In the genomic region with DNA sequence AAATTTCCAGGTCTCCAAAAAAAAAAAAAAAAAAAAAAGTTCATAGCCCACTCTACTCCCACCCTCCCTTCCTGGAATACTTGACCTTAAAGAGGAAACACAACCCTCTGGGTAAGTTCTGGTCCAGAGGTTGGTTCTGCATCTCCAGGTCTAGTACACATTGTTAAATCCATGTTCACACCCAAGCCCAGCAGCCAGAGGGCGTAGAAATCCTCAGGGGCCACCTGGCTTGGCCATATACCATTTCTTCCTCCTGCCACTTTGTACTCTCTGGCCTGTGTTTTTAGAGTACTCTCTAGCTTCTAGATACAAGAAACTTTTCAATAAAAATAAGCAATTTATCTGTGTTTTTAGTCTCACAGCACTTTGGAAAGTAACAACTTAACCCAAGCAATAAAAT, we compare ENCODE assay signal across 2 cellular contexts.
TF ChIP-seq lines count a peak whose summit lies in the region.

No MANE protein-coding gene starts in this region.

TF ChIP-seq in GM23338, 12 proteins besides CTCF, POLR2A, EP300 and RAD21 (continued from another document):
- TF ChIP-seq, protein P1, sequence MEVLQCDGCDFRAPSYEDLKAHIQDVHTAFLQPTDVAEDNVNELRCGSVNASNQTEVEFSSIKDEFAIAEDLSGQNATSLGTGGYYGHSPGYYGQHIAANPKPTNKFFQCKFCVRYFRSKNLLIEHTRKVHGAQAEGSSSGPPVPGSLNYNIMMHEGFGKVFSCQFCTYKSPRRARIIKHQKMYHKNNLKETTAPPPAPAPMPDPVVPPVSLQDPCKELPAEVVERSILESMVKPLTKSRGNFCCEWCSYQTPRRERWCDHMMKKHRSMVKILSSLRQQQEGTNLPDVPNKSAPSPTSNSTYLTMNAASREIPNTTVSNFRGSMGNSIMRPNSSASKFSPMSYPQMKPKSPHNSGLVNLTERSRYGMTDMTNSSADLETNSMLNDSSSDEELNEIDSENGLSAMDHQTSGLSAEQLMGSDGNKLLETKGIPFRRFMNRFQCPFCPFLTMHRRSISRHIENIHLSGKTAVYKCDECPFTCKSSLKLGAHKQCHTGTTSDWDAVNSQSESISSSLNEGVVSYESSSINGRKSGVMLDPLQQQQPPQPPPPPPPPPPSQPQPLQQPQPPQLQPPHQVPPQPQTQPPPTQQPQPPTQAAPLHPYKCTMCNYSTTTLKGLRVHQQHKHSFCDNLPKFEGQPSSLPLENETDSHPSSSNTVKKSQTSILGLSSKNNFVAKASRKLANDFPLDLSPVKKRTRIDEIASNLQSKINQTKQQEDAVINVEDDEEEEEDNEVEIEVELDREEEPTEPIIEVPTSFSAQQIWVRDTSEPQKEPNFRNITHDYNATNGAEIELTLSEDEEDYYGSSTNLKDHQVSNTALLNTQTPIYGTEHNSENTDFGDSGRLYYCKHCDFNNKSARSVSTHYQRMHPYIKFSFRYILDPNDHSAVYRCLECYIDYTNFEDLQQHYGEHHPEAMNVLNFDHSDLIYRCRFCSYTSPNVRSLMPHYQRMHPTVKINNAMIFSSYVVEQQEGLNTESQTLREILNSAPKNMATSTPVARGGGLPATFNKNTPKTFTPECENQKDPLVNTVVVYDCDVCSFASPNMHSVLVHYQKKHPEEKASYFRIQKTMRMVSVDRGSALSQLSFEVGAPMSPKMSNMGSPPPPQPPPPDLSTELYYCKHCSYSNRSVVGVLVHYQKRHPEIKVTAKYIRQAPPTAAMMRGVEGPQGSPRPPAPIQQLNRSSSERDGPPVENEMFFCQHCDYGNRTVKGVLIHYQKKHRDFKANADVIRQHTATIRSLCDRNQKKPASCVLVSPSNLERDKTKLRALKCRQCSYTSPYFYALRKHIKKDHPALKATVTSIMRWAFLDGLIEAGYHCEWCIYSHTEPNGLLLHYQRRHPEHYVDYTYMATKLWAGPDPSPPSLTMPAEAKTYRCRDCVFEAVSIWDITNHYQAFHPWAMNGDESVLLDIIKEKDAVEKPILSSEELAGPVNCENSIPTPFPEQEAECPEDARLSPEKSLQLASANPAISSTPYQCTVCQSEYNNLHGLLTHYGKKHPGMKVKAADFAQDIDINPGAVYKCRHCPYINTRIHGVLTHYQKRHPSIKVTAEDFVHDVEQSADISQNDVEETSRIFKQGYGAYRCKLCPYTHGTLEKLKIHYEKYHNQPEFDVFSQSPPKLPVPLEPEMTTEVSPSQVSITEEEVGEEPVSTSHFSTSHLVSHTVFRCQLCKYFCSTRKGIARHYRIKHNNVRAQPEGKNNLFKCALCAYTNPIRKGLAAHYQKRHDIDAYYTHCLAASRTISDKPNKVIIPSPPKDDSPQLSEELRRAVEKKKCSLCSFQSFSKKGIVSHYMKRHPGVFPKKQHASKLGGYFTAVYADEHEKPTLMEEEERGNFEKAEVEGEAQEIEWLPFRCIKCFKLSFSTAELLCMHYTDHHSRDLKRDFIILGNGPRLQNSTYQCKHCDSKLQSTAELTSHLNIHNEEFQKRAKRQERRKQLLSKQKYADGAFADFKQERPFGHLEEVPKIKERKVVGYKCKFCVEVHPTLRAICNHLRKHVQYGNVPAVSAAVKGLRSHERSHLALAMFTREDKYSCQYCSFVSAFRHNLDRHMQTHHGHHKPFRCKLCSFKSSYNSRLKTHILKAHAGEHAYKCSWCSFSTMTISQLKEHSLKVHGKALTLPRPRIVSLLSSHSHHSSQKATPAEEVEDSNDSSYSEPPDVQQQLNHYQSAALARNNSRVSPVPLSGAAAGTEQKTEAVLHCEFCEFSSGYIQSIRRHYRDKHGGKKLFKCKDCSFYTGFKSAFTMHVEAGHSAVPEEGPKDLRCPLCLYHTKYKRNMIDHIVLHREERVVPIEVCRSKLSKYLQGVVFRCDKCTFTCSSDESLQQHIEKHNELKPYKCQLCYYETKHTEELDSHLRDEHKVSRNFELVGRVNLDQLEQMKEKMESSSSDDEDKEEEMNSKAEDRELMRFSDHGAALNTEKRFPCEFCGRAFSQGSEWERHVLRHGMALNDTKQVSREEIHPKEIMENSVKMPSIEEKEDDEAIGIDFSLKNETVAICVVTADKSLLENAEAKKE (CRISPR knock-in tag; IDR thresholded peaks at IDR 0.05), result no peak
- TF ChIP-seq POLR2AphosphoS5 (IDR thresholded peaks at IDR 0.05; ENCODE audit: low read depth) (no peak), EZH2 (IDR thresholded peaks at IDR 0.05; ENCODE audit: low read depth, unreplicated experiment) (no peak), REST (IDR thresholded peaks at IDR 0.05; ENCODE audit: unreplicated experiment) (no peak), CREB1 (CRISPR knock-in tag; IDR thresholded peaks at IDR 0.05; ENCODE audit: low read depth) (no peak)

TF ChIP-seq in K562, 482 proteins besides CTCF, POLR2A, EP300 and RAD21 (continued from another document):
- TF ChIP-seq, protein P2, sequence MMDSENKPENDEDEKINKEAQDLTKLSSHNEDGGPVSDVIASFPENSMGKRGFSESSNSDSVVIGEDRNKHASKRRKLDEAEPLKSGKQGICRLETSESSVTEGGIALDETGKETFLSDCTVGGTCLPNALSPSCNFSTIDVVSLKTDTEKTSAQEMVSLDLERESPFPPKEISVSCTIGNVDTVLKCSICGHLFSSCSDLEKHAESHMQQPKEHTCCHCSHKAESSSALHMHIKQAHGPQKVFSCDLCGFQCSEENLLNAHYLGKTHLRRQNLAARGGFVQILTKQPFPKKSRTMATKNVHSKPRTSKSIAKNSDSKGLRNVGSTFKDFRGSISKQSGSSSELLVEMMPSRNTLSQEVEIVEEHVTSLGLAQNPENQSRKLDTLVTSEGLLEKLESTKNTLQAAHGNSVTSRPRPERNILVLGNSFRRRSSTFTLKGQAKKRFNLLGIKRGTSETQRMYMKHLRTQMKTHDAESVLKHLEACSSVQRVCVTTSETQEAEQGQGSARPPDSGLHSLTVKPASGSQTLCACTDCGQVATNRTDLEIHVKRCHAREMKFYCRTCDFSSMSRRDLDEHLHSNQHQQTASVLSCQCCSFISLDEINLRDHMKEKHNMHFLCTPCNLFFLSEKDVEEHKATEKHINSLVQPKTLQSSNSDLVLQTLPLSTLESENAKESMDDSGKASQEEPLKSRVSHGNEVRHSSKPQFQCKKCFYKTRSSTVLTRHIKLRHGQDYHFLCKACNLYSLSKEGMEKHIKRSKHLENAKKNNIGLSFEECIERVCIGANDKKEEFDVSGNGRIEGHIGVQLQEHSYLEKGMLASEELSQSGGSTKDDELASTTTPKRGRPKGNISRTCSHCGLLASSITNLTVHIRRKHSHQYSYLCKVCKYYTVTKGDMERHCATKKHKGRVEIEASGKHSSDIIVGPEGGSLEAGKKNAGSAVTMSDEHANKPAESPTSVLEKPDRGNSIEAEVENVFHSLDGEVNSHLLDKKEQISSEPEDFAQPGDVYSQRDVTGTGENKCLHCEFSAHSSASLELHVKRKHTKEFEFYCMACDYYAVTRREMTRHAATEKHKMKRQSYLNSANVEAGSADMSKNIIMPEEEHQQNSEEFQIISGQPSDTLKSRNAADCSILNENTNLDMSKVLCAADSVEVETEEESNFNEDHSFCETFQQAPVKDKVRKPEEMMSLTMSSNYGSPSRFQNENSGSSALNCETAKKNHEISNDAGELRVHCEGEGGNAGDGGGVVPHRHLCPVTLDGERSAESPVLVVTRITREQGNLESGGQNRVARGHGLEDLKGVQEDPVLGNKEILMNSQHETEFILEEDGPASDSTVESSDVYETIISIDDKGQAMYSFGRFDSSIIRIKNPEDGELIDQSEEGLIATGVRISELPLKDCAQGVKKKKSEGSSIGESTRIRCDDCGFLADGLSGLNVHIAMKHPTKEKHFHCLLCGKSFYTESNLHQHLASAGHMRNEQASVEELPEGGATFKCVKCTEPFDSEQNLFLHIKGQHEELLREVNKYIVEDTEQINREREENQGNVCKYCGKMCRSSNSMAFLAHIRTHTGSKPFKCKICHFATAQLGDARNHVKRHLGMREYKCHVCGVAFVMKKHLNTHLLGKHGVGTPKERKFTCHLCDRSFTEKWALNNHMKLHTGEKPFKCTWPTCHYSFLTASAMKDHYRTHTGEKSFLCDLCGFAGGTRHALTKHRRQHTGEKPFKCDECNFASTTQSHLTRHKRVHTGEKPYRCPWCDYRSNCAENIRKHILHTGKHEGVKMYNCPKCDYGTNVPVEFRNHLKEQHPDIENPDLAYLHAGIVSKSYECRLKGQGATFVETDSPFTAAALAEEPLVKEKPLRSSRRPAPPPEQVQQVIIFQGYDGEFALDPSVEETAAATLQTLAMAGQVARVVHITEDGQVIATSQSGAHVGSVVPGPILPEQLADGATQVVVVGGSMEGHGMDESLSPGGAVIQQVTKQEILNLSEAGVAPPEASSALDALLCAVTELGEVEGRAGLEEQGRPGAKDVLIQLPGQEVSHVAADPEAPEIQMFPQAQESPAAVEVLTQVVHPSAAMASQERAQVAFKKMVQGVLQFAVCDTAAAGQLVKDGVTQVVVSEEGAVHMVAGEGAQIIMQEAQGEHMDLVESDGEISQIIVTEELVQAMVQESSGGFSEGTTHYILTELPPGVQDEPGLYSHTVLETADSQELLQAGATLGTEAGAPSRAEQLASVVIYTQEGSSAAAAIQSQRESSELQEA (IDR thresholded peaks at IDR 0.05; ENCODE audit: low read depth), result no peak
- no peak for TF ChIP-seq FOXK1 (CRISPR knock-in tag; IDR thresholded peaks at IDR 0.05; ENCODE audit: borderline replicate concordance)
- TF ChIP-seq NCOA4 (IDR thresholded peaks at IDR 0.05; ENCODE audit: partially characterized antibody), result no peak
- TF ChIP-seq CBX3 (IDR thresholded peaks at IDR 0.05; ENCODE audit: borderline replicate concordance in 1 of 2, low read length in 2 of 2), result no peak
- no peak for TF ChIP-seq C11orf30 (IDR thresholded peaks at IDR 0.05; ENCODE audit: low read depth)
